13 cellular contexts compared by ENCODE assay signal in genomic region chr12:13288501-13288900, GRCh38.
"Had no signal": no experiment of that assay in that cellular context is flagged by ENCODE, and none has a peak within 500 bp of the region (broad histone marks: within the 10 kb centered on the region; RNA-seq: fewer than 3 reads in every experiment).

No MANE protein-coding gene starts in this region.

- H3K36me3 Mint-ChIP-seq: immature natural killer cell; mesothelial cell of epicardium; stimulated activated memory B cell treated with anti-CD40 and anti-IgM and Interleukin-4, amounts not matched to agents 10 μg/mL and 1 μg/mL and 100 μg/mL, for 72 hours had no signal

- H3K4me3 ChIP-seq: lower lobe of right lung, pancreas had no signal

- H3K4me3 Mint-ChIP-seq: immature natural killer cell; mesothelial cell of epicardium; stimulated activated memory B cell treated with anti-CD40 and anti-IgM and Interleukin-4, amounts not matched to agents 10 μg/mL and 1 μg/mL and 100 μg/mL, for 72 hours had no signal

- DNase-seq: activated CD4-positive, alpha-beta T cell treated with anti-CD3 and anti-CD28 coated beads, Interleukin-2, amount 50 U/mL, for 4 hours; activated CD4-positive, CD25-positive, alpha-beta regulatory T cell treated with anti-CD3 and anti-CD28 coated beads, Interleukin-2, amount 50 U/mL, for 72 hours; activated naive CD4-positive, alpha-beta T cell treated with Interleukin-2 at 50 U/mL for 16 hours; activated T-cell treated with anti-CD3 and anti-CD28 coated beads for 4 hours; aorta; head of caudate nucleus; immature natural killer cell; lower lobe of right lung; stimulated activated CD4-positive, alpha-beta T cell treated with anti-CD3 and anti-CD28 coated beads, Interleukin-2, amount 100 ng/mL, for 48 hours; T-helper 2 cell had no signal

- H3K4me1 Mint-ChIP-seq: immature natural killer cell; stimulated activated memory B cell treated with anti-CD40 and anti-IgM and Interleukin-4, amounts not matched to agents 10 μg/mL and 1 μg/mL and 100 μg/mL, for 72 hours had no signal

- H3K9me3 Mint-ChIP-seq: immature natural killer cell; mesothelial cell of epicardium; stimulated activated memory B cell treated with anti-CD40 and anti-IgM and Interleukin-4, amounts not matched to agents 10 μg/mL and 1 μg/mL and 100 μg/mL, for 72 hours had no signal

- ATAC-seq: lower lobe of right lung; stimulated activated memory B cell treated with anti-CD40 and anti-IgM and Interleukin-4, amounts not matched to agents 10 μg/mL and 1 μg/mL and 100 μg/mL, for 72 hours had no signal

- H3K27ac Mint-ChIP-seq: immature natural killer cell; mesothelial cell of epicardium; stimulated activated memory B cell treated with anti-CD40 and anti-IgM and Interleukin-4, amounts not matched to agents 10 μg/mL and 1 μg/mL and 100 μg/mL, for 72 hours had no signal
